Comparison of ENCODE assay signal across 8 cellular contexts in genomic region chr3:72848703-72849081, GRCh38. TPM values are rescaled to one million over a fixed set of nuclear protein-coding genes. Genes with fewer than 3 reads are reported as not detected.
DNase-seq lines count a peak whose midpoint lies in the region; ATAC-seq, FAIRE-seq and TF ChIP-seq lines count a peak whose summit lies in the region.

No MANE protein-coding gene starts in this region.

- H3K36me3 ChIP-seq in CD8-positive, alpha-beta memory T cell (ENCODE audit: insufficient read depth, low read length), result no peaks in the 10 kb centered on the region
- H3K36me3 ChIP-seq in small intestine (ENCODE audit: control insufficient read depth in 2 of 2, insufficient read depth in 2 of 2, low read length in 2 of 2), result no peaks in the 10 kb centered on the region

- H3K27me3 ChIP-seq in CD8-positive, alpha-beta memory T cell (ENCODE audit: insufficient read depth, low read length, poor library complexity, severe bottlenecking), result no peaks in the 10 kb centered on the region
- H3K27me3 ChIP-seq in small intestine (ENCODE audit: control insufficient read depth in 2 of 2, insufficient read depth in 2 of 2, low read length in 2 of 2), result no peaks in the 10 kb centered on the region

- WGBS in small intestine, 3 donors, result 0 to 1% (median 0%) methylated on average over 11 of the region's 11 CpGs

- POLR2A ChIA-PET in CD8-positive, alpha-beta memory T cell (lab: Charles Lee), result interaction anchor here (0.6 kb wide), 2 partner anchors 146 to 1792 kb away, joined by 3 to 4 read pairs; no protein-coding TSS in a partner anchor

- peak overlapping the region; percentile 15 to 94 (median 82) for H3K27ac Mint-ChIP-seq in CD8-positive, alpha-beta memory T cell
- H3K27ac Mint-ChIP-seq in T-helper 17 cell (peak overlapping the region; percentile 91), osteocyte (ENCODE audit: unreplicated experiment) (no peak overlapping the region)

- peaks cover 0 to 17% (median 0%) of the 10 kb centered on the region in 3 donors for H3K36me3 Mint-ChIP-seq in CD8-positive, alpha-beta memory T cell
- peaks cover 2% of the 10 kb centered on the region for H3K36me3 Mint-ChIP-seq in T-helper 17 cell (ENCODE audit: low read depth)
- H3K36me3 Mint-ChIP-seq in osteocyte (ENCODE audit: unreplicated experiment), result peaks cover 2% of the 10 kb centered on the region

- ATAC-seq in GM19438 (IDR thresholded peaks at IDR 0.05; ENCODE audit: low read depth, unreplicated experiment) (peak; percentile 45), HG03457 (IDR thresholded peaks at IDR 0.05; ENCODE audit: unreplicated experiment) (peak; percentile 40), T-helper 17 cell (peak; percentile 53), esophagus mucosa (peak; percentile 20)

- peak overlapping the region; percentile 93 to 99 (median 94) for H3K4me3 Mint-ChIP-seq in CD8-positive, alpha-beta memory T cell
- H3K4me3 Mint-ChIP-seq in T-helper 17 cell, result peak overlapping the region; percentile 99
- H3K4me3 Mint-ChIP-seq in osteocyte (ENCODE audit: unreplicated experiment), result peak overlapping the region; percentile 94

- H3K9me3 Mint-ChIP-seq in CD8-positive, alpha-beta memory T cell, result no peaks in the 10 kb centered on the region
- H3K9me3 Mint-ChIP-seq in osteocyte (ENCODE audit: unreplicated experiment), result no peaks in the 10 kb centered on the region

- H3K4me1 Mint-ChIP-seq in CD8-positive, alpha-beta memory T cell, result peaks cover 46 to 60% (median 56%) of the 10 kb centered on the region in 3 donors
- H3K4me1 Mint-ChIP-seq in T-helper 17 cell, result peaks cover 36% of the 10 kb centered on the region
- peaks cover 42% of the 10 kb centered on the region for H3K4me1 Mint-ChIP-seq in osteocyte (ENCODE audit: unreplicated experiment)

- CTCF ChIA-PET in CD8-positive, alpha-beta memory T cell (lab: Charles Lee), result no interaction called here

- H3K27ac ChIP-seq in CD8-positive, alpha-beta memory T cell (ENCODE audit: low read depth, low read length), result no peak overlapping the region
- no peak overlapping the region for H3K27ac ChIP-seq in small intestine (ENCODE audit: low read depth in 1 of 2, low read length in 1 of 2)

- H3K4me1 ChIP-seq in CD8-positive, alpha-beta memory T cell (ENCODE audit: insufficient read depth, low read length), result peaks cover 18% of the 10 kb centered on the region
- H3K4me1 ChIP-seq in small intestine (ENCODE audit: control insufficient read depth in 2 of 2, insufficient read depth in 1 of 2, low read depth in 1 of 2, low read length in 1 of 2), result peaks cover 5 to 8% of the 10 kb centered on the region in 2 donors

- peak overlapping the region; percentile 91 for H3K4me3 ChIP-seq in CD8-positive, alpha-beta memory T cell (ENCODE audit: low read length)
- peak overlapping the region in 1 of 2 donors; percentile 88 for H3K4me3 ChIP-seq in small intestine (ENCODE audit: low read depth in 1 of 2, low read length in 2 of 2)

- FAIRE-seq in small intestine (lab: Jason Lieb, UNC), result no peak

- no peaks in the 10 kb centered on the region for H3K9me3 ChIP-seq in CD8-positive, alpha-beta memory T cell (ENCODE audit: low read length)
- no peaks in the 10 kb centered on the region for H3K9me3 ChIP-seq in T-helper 17 cell (ENCODE audit: control insufficient read depth, low read length, poor library complexity, severe bottlenecking)
- no peaks in the 10 kb centered on the region for H3K9me3 ChIP-seq in small intestine (ENCODE audit: control insufficient read depth, low read depth)

- no peak for TF ChIP-seq CTCF in osteocyte (IDR thresholded peaks at IDR 0.05)

- peak in 4 of 5 donors; percentile 11 to 55 (median 37) for DNase-seq in CD8-positive, alpha-beta memory T cell
- DNase-seq in T-helper 17 cell, result peak in 2 of 3 donors; percentile 5 to 17
- DNase-seq in osteocyte (ENCODE audit: extremely low spot score, unreplicated experiment), result no peak
- DNase-seq in small intestine, result no peak
- no peak for DNase-seq in NCI-H2196 (lab: John Stamatoyannopoulos, UW; ENCODE audit: unreplicated experiment)

- H3K27me3 Mint-ChIP-seq in CD8-positive, alpha-beta memory T cell, result no peaks in the 10 kb centered on the region
- H3K27me3 Mint-ChIP-seq in T-helper 17 cell (no peaks in the 10 kb centered on the region), osteocyte (ENCODE audit: unreplicated experiment) (peaks cover 7% of the 10 kb centered on the region)

RNA-seq across cellular contexts. Expression of gene SHQ1, which starts 0.4 kb away (rescaled TPM):
- total RNA-seq in CD8-positive, alpha-beta memory T cell, result 10 to 100 TPM; 36.0 to 37.7 TPM
- 44.9 TPM for polyA plus RNA-seq in CD8-positive, alpha-beta memory T cell
- total RNA-seq in T-helper 17 cell (10 to 100 TPM; 14.0 to 15.4 TPM), esophagus mucosa (16.7 TPM), osteocyte (18.0 and 19.2 TPM in 2 replicates)
- polyA plus RNA-seq in small intestine, result 1 to 10 TPM; 8.3 to 9.6 (median 8.9) TPM

RNA-seq across cellular contexts. Expression of gene GXYLT2, which starts 39.2 kb away (rescaled TPM):
- total RNA-seq in CD8-positive, alpha-beta memory T cell, result not detected
- not detected for polyA plus RNA-seq in CD8-positive, alpha-beta memory T cell
- total RNA-seq in T-helper 17 cell (under 1 TPM in 1 of 2 donors, not detected in 1; 0.10 TPM), esophagus mucosa (2.2 TPM), osteocyte (6.5 and 7.8 TPM in 2 replicates)
- under 1 TPM in 2 of 3 donors, not detected in 1; 0.48 to 0.54 TPM for polyA plus RNA-seq in small intestine

Comparison
In these comparisons a context has a peak if more than half of its experiments do, and no peak if none do; other contexts are left out.
1. DNase-seq: peak in CD8-positive, alpha-beta memory T cell (4 of 5) and T-helper 17 cell (2 of 3); none in osteocyte (single experiment), small intestine (single experiment) and NCI-H2196 (single experiment).
2. Peak in every context shown above with its lines, with median percentiles within 50 percentile points of each other: H3K4me3 Mint-ChIP-seq and ATAC-seq.